In the genomic region with DNA sequence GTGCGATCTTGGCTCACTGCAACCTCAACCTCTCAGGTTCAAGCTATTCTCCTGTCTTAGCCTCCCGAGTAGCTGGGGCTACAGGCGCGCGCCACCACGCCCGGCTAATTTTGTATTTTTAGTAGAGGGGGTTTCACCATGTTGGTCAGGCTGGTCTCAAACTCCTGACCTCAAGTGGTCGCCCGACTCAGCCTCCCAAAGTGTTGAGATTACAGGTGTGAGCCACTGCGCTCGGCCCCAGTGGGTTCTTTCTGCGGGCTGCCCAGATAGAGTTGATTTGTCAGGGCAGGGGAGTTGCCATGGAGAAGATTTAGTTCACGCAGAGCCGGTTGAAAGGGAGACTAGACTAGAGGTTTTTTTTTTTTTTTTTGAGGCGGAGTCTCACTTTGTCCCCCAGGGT, we compare ENCODE assay signal across 12 cellular contexts. TPM values are rescaled to one million over a fixed set of nuclear protein-coding genes. Genes with fewer than 3 reads are reported as not detected.
A peak's percentile ranks its signal among the peaks of the same experiment; 100 is the strongest.
DNase-seq lines count a peak whose midpoint lies in the region; ATAC-seq and TF ChIP-seq lines count a peak whose summit lies in the region.
"Had no signal": no experiment of that assay in that cellular context is flagged by ENCODE, and none has a peak within 500 bp of the region (broad histone marks: within the 10 kb centered on the region; RNA-seq: fewer than 3 reads in every experiment).

No MANE protein-coding gene starts in this region.

- H3K27ac ChIP-seq in HUES64 (ENCODE audit: low read depth, low read length) = no peak overlapping the region; the same call in 1 of the 2 replicates
- H3K27ac ChIP-seq in uterus = no peak overlapping the region

- ATAC-seq in naive thymus-derived CD8-positive, alpha-beta T cell = no peak
- no peak for ATAC-seq in HG02884 (IDR thresholded peaks at IDR 0.05; ENCODE audit: unreplicated experiment)

- POLR2A ChIA-PET in Caco-2 (lab: Charles Lee) = no interaction called here
- POLR2A ChIA-PET in naive thymus-derived CD8-positive, alpha-beta T cell (lab: Charles Lee) = interaction anchor here (0.6 to 1.2 kb wide), 3 partner anchors 38 to 157 kb away, joined by 3 to 4 read pairs (median 3); no protein-coding TSS in a partner anchor

- intact Hi-C loops in Caco-2 (cut with micrococcal nuclease; ENCODE audit: unreplicated experiment) (loop anchor here (2.0 kb wide), 1 partner anchor 19 kb away; a partner anchor contains a TSS), uterus (cut with DNase I; ENCODE audit: low total_unique reads) (no loop called here)

- H3K27me3 ChIP-seq in Caco-2 (replicated peaks; ENCODE audit: control insufficient read depth, insufficient read depth, low read length) = no peaks in the 10 kb centered on the region
- no peaks in the 10 kb centered on the region for H3K27me3 ChIP-seq in HUES64 (ENCODE audit: insufficient read depth, low read length)
- no peaks in the 10 kb centered on the region for H3K27me3 ChIP-seq in uterus

- H3K36me3 ChIP-seq in Caco-2 (ENCODE audit: control insufficient read depth, insufficient read depth, low read length) (no peaks in the 10 kb centered on the region; the same call in 1 of the 2 replicates), HUES64 (ENCODE audit: insufficient read depth, low read length) (peaks cover 24% of the 10 kb centered on the region), uterus (no peaks in the 10 kb centered on the region)

- H3K9ac ChIP-seq in HUES64 (ENCODE audit: low read depth, low read length) = no peak overlapping the region

- no peak overlapping the region for H3K4me3 ChIP-seq in Caco-2 (ENCODE audit: low read depth, low read length)
- H3K4me3 ChIP-seq in HUES64 (ENCODE audit: low read length) = peak overlapping the region; percentile 98
- H3K4me3 ChIP-seq in uterus = no peak overlapping the region

- peaks cover 44% of the 10 kb centered on the region for H3K36me3 Mint-ChIP-seq in Caco-2 (ENCODE audit: insufficient read depth, unreplicated experiment)
- H3K36me3 Mint-ChIP-seq in activated naive CD8-positive, alpha-beta T cell treated with anti-CD3 and anti-CD28 coated beads for 36 hours = peaks cover 37% of the 10 kb centered on the region
- H3K36me3 Mint-ChIP-seq in naive thymus-derived CD8-positive, alpha-beta T cell = peaks cover 0 to 22% (median 0%) of the 10 kb centered on the region in 3 donors

- no peaks in the 10 kb centered on the region for H3K27me3 Mint-ChIP-seq in Caco-2 (ENCODE audit: insufficient read depth, unreplicated experiment)
- H3K27me3 Mint-ChIP-seq in activated naive CD8-positive, alpha-beta T cell treated with anti-CD3 and anti-CD28 coated beads for 36 hours = no peaks in the 10 kb centered on the region
- no peaks in the 10 kb centered on the region for H3K27me3 Mint-ChIP-seq in naive thymus-derived CD8-positive, alpha-beta T cell

- 85% methylated on average over 15 of the region's 15 CpGs for WGBS in HUES64

- H3K4me1 Mint-ChIP-seq in Caco-2 (ENCODE audit: low read depth, unreplicated experiment) = peaks cover 18% of the 10 kb centered on the region
- H3K4me1 Mint-ChIP-seq in activated naive CD8-positive, alpha-beta T cell treated with anti-CD3 and anti-CD28 coated beads for 36 hours = peaks cover 19% of the 10 kb centered on the region
- peaks cover 13 to 36% (median 30%) of the 10 kb centered on the region in 4 donors for H3K4me1 Mint-ChIP-seq in naive thymus-derived CD8-positive, alpha-beta T cell

- no peak for TF ChIP-seq POLR2A in uterus (IDR thresholded peaks at IDR 0.05)

- peak overlapping the region; percentile 98 for H3K4me3 Mint-ChIP-seq in Caco-2 (ENCODE audit: unreplicated experiment)
- peak overlapping the region; percentile 91 for H3K4me3 Mint-ChIP-seq in activated naive CD8-positive, alpha-beta T cell treated with anti-CD3 and anti-CD28 coated beads for 36 hours
- peak overlapping the region; percentile 78 to 88 (median 80) for H3K4me3 Mint-ChIP-seq in naive thymus-derived CD8-positive, alpha-beta T cell

- no peak overlapping the region for H3K27ac Mint-ChIP-seq in Caco-2 (ENCODE audit: unreplicated experiment)
- H3K27ac Mint-ChIP-seq in activated naive CD8-positive, alpha-beta T cell treated with anti-CD3 and anti-CD28 coated beads for 36 hours = no peak overlapping the region
- H3K27ac Mint-ChIP-seq in naive thymus-derived CD8-positive, alpha-beta T cell = peak overlapping the region in 2 of 10 donors; percentile 28 to 38

- no peaks in the 10 kb centered on the region for H3K9me3 Mint-ChIP-seq in Caco-2 (ENCODE audit: unreplicated experiment)
- peaks cover 2% of the 10 kb centered on the region for H3K9me3 Mint-ChIP-seq in activated naive CD8-positive, alpha-beta T cell treated with anti-CD3 and anti-CD28 coated beads for 36 hours
- peaks cover 0 to 1% (median 0%) of the 10 kb centered on the region in 9 donors for H3K9me3 Mint-ChIP-seq in naive thymus-derived CD8-positive, alpha-beta T cell

- peaks cover 14% of the 10 kb centered on the region for H3K4me1 ChIP-seq in Caco-2
- H3K4me1 ChIP-seq in HUES64 (ENCODE audit: insufficient read depth, low read length) = peaks cover 25% of the 10 kb centered on the region
- H3K4me1 ChIP-seq in uterus = no peaks in the 10 kb centered on the region

- DNase-seq in Caco-2 (no peak), ecto neural progenitor cell (ENCODE audit: low spot score) (no peak), NCI-H82 (lab: John Stamatoyannopoulos, UW) (no peak), uterus (no peak)
- no peak for DNase-seq in activated naive CD8-positive, alpha-beta T cell treated with anti-CD3 and anti-CD28 coated beads for 36 hours
- DNase-seq in naive thymus-derived CD8-positive, alpha-beta T cell = no peak
- DNase-seq: activated effector memory CD4-positive, alpha-beta T cell treated with Interleukin-2 at 50 U/mL for 16 hours; GOT3; NCI-H1092; stimulated activated CD4-positive, alpha-beta T cell treated with anti-CD3 and anti-CD28 coated beads, Interleukin-15, amount 100 ng/mL, for 24 hours had no signal

- TF ChIP-seq CTCF in Caco-2 (IDR thresholded peaks at IDR 0.05; ENCODE audit: insufficient read depth in 1 of 2, low read depth in 1 of 2, low read length in 1 of 2, severe bottlenecking in 1 of 2, unreplicated experiment in 1 of 2) (no peak), uterus (IDR thresholded peaks at IDR 0.05) (no peak)

- H3K9me3 ChIP-seq in Caco-2 = 0 out of 2 replicates have a peak, but pooled peaks cover 5% of the 10 kb centered on the region
- no peaks in the 10 kb centered on the region for H3K9me3 ChIP-seq in HUES64 (ENCODE audit: insufficient read depth, low read depth, low read length)
- H3K9me3 ChIP-seq in uterus = no peaks in the 10 kb centered on the region

- CTCF ChIA-PET in Caco-2 (lab: Charles Lee) = interaction anchor here (1.1 kb wide), 1 partner anchor 85 kb away, joined by 3 read pairs; no protein-coding TSS in a partner anchor

- BruUV-seq in Caco-2 (replicated peaks; lab: Mats Ljungman, UMichigan) = no TSS peak

RNA-seq across cellular contexts. Expression of a gene that starts 1.7 kb away (rescaled TPM):
- total RNA-seq in Caco-2 (2022) (94.6 and 108 TPM in 2 replicates), uterus (100 to 1,000 TPM in 1 of 4 donors, 10 to 100 TPM in 3; 35.9 to 142 (median 61.3) TPM)
- polyA plus RNA-seq in HUES64 (2013, experiment 1 of 2) = 73.4 TPM
- polyA plus RNA-seq in HUES64 (2013, experiment 2 of 2) = 81.2 TPM
- 10 to 100 TPM; 74.5 to 76.9 TPM for total RNA-seq in activated naive CD8-positive, alpha-beta T cell treated with anti-CD3 and anti-CD28 coated beads for 36 hours
- total RNA-seq in naive thymus-derived CD8-positive, alpha-beta T cell = 100 to 1,000 TPM; 155 to 170 TPM
- polyA plus RNA-seq in naive thymus-derived CD8-positive, alpha-beta T cell = 10 to 100 TPM; 41.2 to 91.9 (median 53.9) TPM

RNA-seq across cellular contexts. Expression of a gene that starts 18.1 kb away (rescaled TPM):
- total RNA-seq in Caco-2 (2022) = 55.7 and 60.0 TPM in 2 replicates
- 7.0 TPM for polyA plus RNA-seq in HUES64 (2013, experiment 1 of 2)
- polyA plus RNA-seq in HUES64 (2013, experiment 2 of 2) = 11.3 TPM
- total RNA-seq in activated naive CD8-positive, alpha-beta T cell treated with anti-CD3 and anti-CD28 coated beads for 36 hours = 1 to 10 TPM; 2.4 to 2.5 TPM
- total RNA-seq in naive thymus-derived CD8-positive, alpha-beta T cell = 10 to 100 TPM; 10.3 to 12.7 TPM
- polyA plus RNA-seq in naive thymus-derived CD8-positive, alpha-beta T cell = under 1 TPM; 0.40 to 0.88 (median 0.43) TPM
- 10 to 100 TPM in 2 of 4 donors, 1 to 10 TPM in 2; 1.8 to 26.3 (median 7.1) TPM for total RNA-seq in uterus

RNA-seq across cellular contexts. Expression of a gene that starts 37.0 kb away (rescaled TPM):
- total RNA-seq in Caco-2 (2022) (47.2 and 53.6 TPM in 2 replicates), uterus (10 to 100 TPM in 3 of 4 donors, 1 to 10 TPM in 1; 1.2 to 97.6 (median 32.7) TPM)
- polyA plus RNA-seq in HUES64 (2013, experiment 1 of 2) = 21.1 TPM
- polyA plus RNA-seq in HUES64 (2013, experiment 2 of 2) = 24.7 TPM
- 10 to 100 TPM; 33.6 to 34.1 TPM for total RNA-seq in activated naive CD8-positive, alpha-beta T cell treated with anti-CD3 and anti-CD28 coated beads for 36 hours
- 10 to 100 TPM; 42.8 to 43.6 TPM for total RNA-seq in naive thymus-derived CD8-positive, alpha-beta T cell
- 10 to 100 TPM; 28.6 to 46.2 (median 33.9) TPM for polyA plus RNA-seq in naive thymus-derived CD8-positive, alpha-beta T cell

RNA-seq across cellular contexts. Expression of a gene that starts 55.0 kb away (rescaled TPM):
- total RNA-seq in Caco-2 (2022) (6.3 and 8.8 TPM in 2 replicates), uterus (10 to 100 TPM in 2 of 4 donors, 1 to 10 TPM in 2; 4.1 to 18.5 (median 11.3) TPM)
- 1.7 TPM for polyA plus RNA-seq in HUES64 (2013, experiment 1 of 2)
- 1.7 TPM for polyA plus RNA-seq in HUES64 (2013, experiment 2 of 2)
- total RNA-seq in activated naive CD8-positive, alpha-beta T cell treated with anti-CD3 and anti-CD28 coated beads for 36 hours = 1 to 10 TPM; 2.1 to 3.1 TPM
- total RNA-seq in naive thymus-derived CD8-positive, alpha-beta T cell = 1 to 10 TPM; 5.0 to 6.1 TPM
- 1 to 10 TPM; 1.4 to 2.7 (median 1.7) TPM for polyA plus RNA-seq in naive thymus-derived CD8-positive, alpha-beta T cell
